In genomic region chr12:105674871-105675699, GRCh38 we compare ENCODE assay signal across 30 cellular contexts.
DNase-seq lines count a peak whose midpoint lies in the region; ATAC-seq and TF ChIP-seq lines count a peak whose summit lies in the region.
"Had no signal": no experiment of that assay in that cellular context is flagged by ENCODE, and none has a peak within 500 bp of the region (broad histone marks: within the 10 kb centered on the region; RNA-seq: fewer than 3 reads in every experiment).

No MANE protein-coding gene starts in this region.

- TF ChIP-seq POLR2A in heart left ventricle (IDR thresholded peaks at IDR 0.05): no peak

- peaks cover 40% of the 10 kb centered on the region for H3K4me1 ChIP-seq in left ventricle myocardium inferior
- H3K4me1 ChIP-seq in heart left ventricle: peaks cover 0 to 46% (median 26%) of the 10 kb centered on the region in 12 donors
- H3K4me1 ChIP-seq: parathyroid adenoma, Peyer's patch had no signal

- H3K27ac ChIP-seq in left ventricle myocardium inferior (replicated peaks) (peak overlapping the region; percentile 86), heart left ventricle (peak overlapping the region in 4 of 12 donors; percentile 4 to 64 (median 40))
- H3K27ac ChIP-seq: brain microvascular endothelial cell, C4-2B, epithelial cell of prostate, parathyroid adenoma, Peyer's patch had no signal

- TF ChIP-seq CTCF in left ventricle myocardium inferior (IDR thresholded peaks at IDR 0.05; ENCODE audit: borderline replicate concordance) (no peak), heart left ventricle (IDR thresholded peaks at IDR 0.05) (no peak), osteocyte (IDR thresholded peaks at IDR 0.05) (no peak)

- H3K36me3 ChIP-seq in left ventricle myocardium inferior: no peaks in the 10 kb centered on the region
- no peaks in the 10 kb centered on the region for H3K36me3 ChIP-seq in heart left ventricle
- H3K36me3 ChIP-seq: brain microvascular endothelial cell, Peyer's patch, tibial artery had no signal

- no peak for DNase-seq in left ventricle myocardium inferior
- no peak for DNase-seq in heart left ventricle
- peak; percentile 15 for DNase-seq in kidney glomerular epithelial cell (lab: John Stamatoyannopoulos, UW)
- no peak for DNase-seq in osteocyte (ENCODE audit: extremely low spot score, unreplicated experiment)
- no peak for DNase-seq in NCI-H526 treated with DMSO at 0.1 percent for 48 hours (lab: John Stamatoyannopoulos, UW)
- DNase-seq in DMS79 (lab: John Stamatoyannopoulos, UW): no peak
- no peak for DNase-seq in activated CD4-positive, alpha-beta T cell treated with anti-CD3 and anti-CD28 coated beads, Interleukin-2, amount 10 ng/mL, durations not matched to agents 7 days and 5 days
- DNase-seq: 8988T; activated CD4-positive, alpha-beta T cell treated with anti-CD3 and anti-CD28 coated beads for 36 hours; activated CD8-positive, alpha-beta T cell treated with anti-CD3 and anti-CD28 coated beads, Interleukin-2, amount 10 ng/mL, durations not matched to agents 7 days and 5 days; activated naive CD4-positive, alpha-beta T cell treated with anti-CD3 and anti-CD28 coated beads for 36 hours; brain microvascular endothelial cell; COR-L47; DMS53; GDM1; mammary epithelial cell; NCI-H1048; NCI-H2107; NCI-H82; nephron progenitor cell; Peyer's patch; SW 1271; T-helper 9 cell; tibial artery had no signal

- WGBS in heart left ventricle, 4 donors: 76 to 79% (median 78%) methylated on average over 2 of the region's 2 CpGs

- POLR2A ChIA-PET in activated CD4-positive, alpha-beta T cell treated with anti-CD3 and anti-CD28 coated beads, Interleukin-2, amount 10 ng/mL, durations not matched to agents 7 days and 5 days (lab: Charles Lee): no interaction called here

- H3K4me3 ChIP-seq in left ventricle myocardium inferior: no peak overlapping the region
- no peak overlapping the region for H3K4me3 ChIP-seq in heart left ventricle
- H3K4me3 ChIP-seq: Peyer's patch, smooth muscle cell, tibial artery had no signal

- ATAC-seq in heart left ventricle: no peak
- no peak for ATAC-seq in HG03175 (IDR thresholded peaks at IDR 0.05; ENCODE audit: unreplicated experiment)
- ATAC-seq: activated CD4-positive, alpha-beta T cell treated with anti-CD3 and anti-CD28 coated beads for 36 hours; activated CD8-positive, alpha-beta T cell treated with anti-CD3 and anti-CD28 coated beads, Interleukin-2, amount 10 ng/mL, durations not matched to agents 7 days and 5 days; HCT116 had no signal

- H3K9me3 Mint-ChIP-seq in osteocyte (ENCODE audit: unreplicated experiment): peaks cover 4% of the 10 kb centered on the region
- H3K9me3 Mint-ChIP-seq in activated CD4-positive, alpha-beta T cell treated with anti-CD3 and anti-CD28 coated beads, Interleukin-2, amount 10 ng/mL, durations not matched to agents 7 days and 5 days: no peaks in the 10 kb centered on the region
- H3K9me3 Mint-ChIP-seq: activated naive CD4-positive, alpha-beta T cell treated with anti-CD3 and anti-CD28 coated beads for 36 hours had no signal

- H3K27ac Mint-ChIP-seq in osteocyte (ENCODE audit: unreplicated experiment): peak overlapping the region; percentile 12
- no peak overlapping the region for H3K27ac Mint-ChIP-seq in activated CD4-positive, alpha-beta T cell treated with anti-CD3 and anti-CD28 coated beads, Interleukin-2, amount 10 ng/mL, durations not matched to agents 7 days and 5 days
- H3K27ac Mint-ChIP-seq: activated CD4-positive, alpha-beta T cell treated with anti-CD3 and anti-CD28 coated beads for 36 hours; activated CD8-positive, alpha-beta T cell treated with anti-CD3 and anti-CD28 coated beads, Interleukin-2, amount 10 ng/mL, durations not matched to agents 7 days and 5 days; activated naive CD4-positive, alpha-beta T cell treated with anti-CD3 and anti-CD28 coated beads for 36 hours; nephron progenitor cell had no signal

- peaks cover 28% of the 10 kb centered on the region for H3K4me1 Mint-ChIP-seq in osteocyte (ENCODE audit: unreplicated experiment)
- no peaks in the 10 kb centered on the region for H3K4me1 Mint-ChIP-seq in activated CD4-positive, alpha-beta T cell treated with anti-CD3 and anti-CD28 coated beads, Interleukin-2, amount 10 ng/mL, durations not matched to agents 7 days and 5 days
- H3K4me1 Mint-ChIP-seq: activated CD4-positive, alpha-beta T cell treated with anti-CD3 and anti-CD28 coated beads for 36 hours had no signal

- H3K9me3 ChIP-seq in left ventricle myocardium inferior (replicated peaks) (no peaks in the 10 kb centered on the region), heart left ventricle (no peaks in the 10 kb centered on the region)
- H3K9me3 ChIP-seq: Peyer's patch, tibial artery had no signal

- H3K4me3 Mint-ChIP-seq in osteocyte (ENCODE audit: unreplicated experiment): no peak overlapping the region
- H3K4me3 Mint-ChIP-seq in activated CD4-positive, alpha-beta T cell treated with anti-CD3 and anti-CD28 coated beads, Interleukin-2, amount 10 ng/mL, durations not matched to agents 7 days and 5 days: no peak overlapping the region
- H3K4me3 Mint-ChIP-seq: activated CD4-positive, alpha-beta T cell treated with anti-CD3 and anti-CD28 coated beads for 36 hours; activated CD8-positive, alpha-beta T cell treated with anti-CD3 and anti-CD28 coated beads, Interleukin-2, amount 10 ng/mL, durations not matched to agents 7 days and 5 days; activated naive CD4-positive, alpha-beta T cell treated with anti-CD3 and anti-CD28 coated beads for 36 hours; nephron progenitor cell had no signal

- CTCF ChIA-PET in activated CD4-positive, alpha-beta T cell treated with anti-CD3 and anti-CD28 coated beads, Interleukin-2, amount 10 ng/mL, durations not matched to agents 7 days and 5 days (lab: Charles Lee): no interaction called here

- H3K36me3 Mint-ChIP-seq in osteocyte (ENCODE audit: unreplicated experiment): no peaks in the 10 kb centered on the region
- no peaks in the 10 kb centered on the region for H3K36me3 Mint-ChIP-seq in activated CD4-positive, alpha-beta T cell treated with anti-CD3 and anti-CD28 coated beads, Interleukin-2, amount 10 ng/mL, durations not matched to agents 7 days and 5 days (ENCODE audit: low read depth)

- intact Hi-C loops in left ventricle myocardium inferior (cut with micrococcal nuclease) (no loop called here), heart left ventricle (cut with DNase I) (no loop called here)

- no peaks in the 10 kb centered on the region for H3K27me3 Mint-ChIP-seq in osteocyte (ENCODE audit: unreplicated experiment)
- no peaks in the 10 kb centered on the region for H3K27me3 Mint-ChIP-seq in activated CD4-positive, alpha-beta T cell treated with anti-CD3 and anti-CD28 coated beads, Interleukin-2, amount 10 ng/mL, durations not matched to agents 7 days and 5 days
- H3K27me3 Mint-ChIP-seq: activated CD4-positive, alpha-beta T cell treated with anti-CD3 and anti-CD28 coated beads for 36 hours had no signal

- no peaks in the 10 kb centered on the region for H3K27me3 ChIP-seq in left ventricle myocardium inferior (ENCODE audit: low read depth)
- no peaks in the 10 kb centered on the region for H3K27me3 ChIP-seq in heart left ventricle
- H3K27me3 ChIP-seq: brain microvascular endothelial cell, Peyer's patch, tibial artery had no signal
